Comparison of ENCODE assay signal across 16 cellular contexts in genomic region chr5:143976055-143976454, GRCh38.
"Had no signal": no experiment of that assay in that cellular context is flagged by ENCODE, and none has a peak within 500 bp of the region (broad histone marks: within the 10 kb centered on the region; RNA-seq: fewer than 3 reads in every experiment).

No MANE protein-coding gene starts in this region.

- H3K36me3 Mint-ChIP-seq: memory B cell; naive thymus-derived CD8-positive, alpha-beta T cell; stimulated activated memory B cell treated with anti-CD40 and anti-IgM and Interleukin-4, amounts not matched to agents 10 μg/mL and 1 μg/mL and 100 μg/mL, for 72 hours had no signal

- H3K4me3 ChIP-seq: colonic mucosa, esophagus muscularis mucosa, left ventricle myocardium inferior had no signal

- H3K4me1 ChIP-seq: colonic mucosa, esophagus muscularis mucosa, left ventricle myocardium inferior had no signal

- H3K4me3 Mint-ChIP-seq: activated CD4-positive, alpha-beta memory T cell treated with anti-CD3 and anti-CD28 coated beads, Interleukin-2, amount 10 ng/mL, durations not matched to agents 7 days and 5 days; activated CD4-positive, alpha-beta T cell treated with anti-CD3 and anti-CD28 coated beads for 36 hours; activated T-cell treated with anti-CD3 and anti-CD28 coated beads, Interleukin-2, amount 50 U/mL, for 24 hours; memory B cell; naive thymus-derived CD8-positive, alpha-beta T cell; stimulated activated memory B cell treated with anti-CD40 and anti-IgM and Interleukin-4, amounts not matched to agents 10 μg/mL and 1 μg/mL and 100 μg/mL, for 72 hours had no signal

- H3K4me1 Mint-ChIP-seq: activated CD4-positive, alpha-beta memory T cell treated with anti-CD3 and anti-CD28 coated beads, Interleukin-2, amount 10 ng/mL, durations not matched to agents 7 days and 5 days; activated CD4-positive, alpha-beta T cell treated with anti-CD3 and anti-CD28 coated beads for 36 hours; memory B cell; naive thymus-derived CD8-positive, alpha-beta T cell had no signal

- ATAC-seq: activated CD4-positive, alpha-beta T cell treated with anti-CD3 and anti-CD28 coated beads for 36 hours; naive thymus-derived CD8-positive, alpha-beta T cell; stimulated activated memory B cell treated with anti-CD40 and anti-IgM and Interleukin-4, amounts not matched to agents 10 μg/mL and 1 μg/mL and 100 μg/mL, for 72 hours had no signal

- H3K36me3 ChIP-seq: colonic mucosa, esophagus muscularis mucosa, left ventricle myocardium inferior, neutrophil had no signal

- DNase-seq: activated CD4-positive, alpha-beta memory T cell treated with anti-CD3 and anti-CD28 coated beads, Interleukin-2, amount 10 ng/mL, durations not matched to agents 7 days and 5 days; activated CD4-positive, alpha-beta T cell treated with anti-CD3 and anti-CD28 coated beads for 36 hours; activated naive CD4-positive, alpha-beta T cell treated with anti-CD3 and anti-CD28 coated beads, Interleukin-2, amount 50 U/mL, for 16 hours; activated T-cell treated with anti-CD3 and anti-CD28 coated beads, Interleukin-2, amount 50 U/mL, for 24 hours; central memory CD4-positive, alpha-beta T cell; colonic mucosa; glutamatergic neuron; left ventricle myocardium inferior; naive thymus-derived CD8-positive, alpha-beta T cell; retina; stimulated activated CD4-positive, alpha-beta T cell treated with anti-CD3 and anti-CD28 coated beads, Interleukin-2, amount 100 ng/mL, for 48 hours; T-helper 2 cell had no signal

- H3K27ac Mint-ChIP-seq: activated CD4-positive, alpha-beta memory T cell treated with anti-CD3 and anti-CD28 coated beads, Interleukin-2, amount 10 ng/mL, durations not matched to agents 7 days and 5 days; activated CD4-positive, alpha-beta T cell treated with anti-CD3 and anti-CD28 coated beads for 36 hours; activated T-cell treated with anti-CD3 and anti-CD28 coated beads, Interleukin-2, amount 50 U/mL, for 24 hours; memory B cell; naive thymus-derived CD8-positive, alpha-beta T cell; stimulated activated memory B cell treated with anti-CD40 and anti-IgM and Interleukin-4, amounts not matched to agents 10 μg/mL and 1 μg/mL and 100 μg/mL, for 72 hours had no signal

- H3K27ac ChIP-seq: colonic mucosa, esophagus muscularis mucosa, left ventricle myocardium inferior, neutrophil had no signal

- H3K27me3 ChIP-seq: colonic mucosa, esophagus muscularis mucosa had no signal

- H3K9me3 Mint-ChIP-seq: activated CD4-positive, alpha-beta memory T cell treated with anti-CD3 and anti-CD28 coated beads, Interleukin-2, amount 10 ng/mL, durations not matched to agents 7 days and 5 days; activated T-cell treated with anti-CD3 and anti-CD28 coated beads, Interleukin-2, amount 50 U/mL, for 24 hours; memory B cell; naive thymus-derived CD8-positive, alpha-beta T cell; stimulated activated memory B cell treated with anti-CD40 and anti-IgM and Interleukin-4, amounts not matched to agents 10 μg/mL and 1 μg/mL and 100 μg/mL, for 72 hours had no signal

- H3K27me3 Mint-ChIP-seq: activated CD4-positive, alpha-beta T cell treated with anti-CD3 and anti-CD28 coated beads for 36 hours had no signal
